ENCODE assay signal across 10 cellular contexts in the genomic region with DNA sequence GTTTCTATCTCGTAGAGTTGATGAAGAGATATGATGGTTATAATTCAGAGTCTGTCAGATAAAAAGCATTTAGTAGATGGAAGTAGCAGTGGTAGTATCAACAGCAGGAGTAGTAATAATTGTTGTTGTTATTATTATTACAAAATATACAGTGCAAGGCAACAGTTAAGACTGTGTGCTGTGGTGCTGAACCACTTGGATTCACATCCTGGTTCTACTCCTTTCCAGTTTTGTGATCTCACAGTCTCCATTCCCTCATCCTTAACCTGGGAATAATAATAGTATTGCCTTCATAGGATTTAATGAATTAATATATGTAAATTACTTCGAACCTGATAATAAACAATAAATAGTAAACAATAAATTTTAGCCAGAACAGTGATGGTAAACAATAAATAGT. TPM values are rescaled to one million over a fixed set of nuclear protein-coding genes. Genes with fewer than 3 reads are reported as not detected.
DNase-seq lines count a peak whose midpoint lies in the region; ATAC-seq and TF ChIP-seq lines count a peak whose summit lies in the region.
"Had no signal": no experiment of that assay in that cellular context is flagged by ENCODE, and none has a peak within 500 bp of the region (broad histone marks: within the 10 kb centered on the region; RNA-seq: fewer than 3 reads in every experiment).

No MANE protein-coding gene starts in this region.

- 86 to 100% methylated on average over 1 of the region's 2 CpGs for WGBS in mesodermal cell (ENCODE audit: insufficient coverage in 2 of 2), 2 experiments
- 73 to 74% methylated on average over 2 of the region's 2 CpGs for WGBS in upper lobe of left lung, 2 donors

- ATAC-seq in upper lobe of left lung (ENCODE audit: low FRiP score in 2 of 2) (peak in 1 of 2 donors; percentile 40), GM21723 (IDR thresholded peaks at IDR 0.05; ENCODE audit: unreplicated experiment) (no peak)

- H3K27me3 ChIP-seq in NT2/D1 (ENCODE audit: insufficient read depth, insufficient read length): no peaks in the 10 kb centered on the region
- H3K27me3 ChIP-seq in upper lobe of left lung: no peaks in the 10 kb centered on the region

- no peaks in the 10 kb centered on the region for H3K9me3 ChIP-seq in NT2/D1 (ENCODE audit: insufficient read depth, low read length)
- H3K9me3 ChIP-seq in mesodermal cell (ENCODE audit: control insufficient read depth, low read length): no peaks in the 10 kb centered on the region
- no peaks in the 10 kb centered on the region for H3K9me3 ChIP-seq in upper lobe of left lung

- peak overlapping the region; percentile 36 for H3K4me3 ChIP-seq in NT2/D1 (ENCODE audit: insufficient read length, low read depth)
- peak overlapping the region; percentile 59 for H3K4me3 ChIP-seq in coronary artery
- H3K4me3 ChIP-seq in mesodermal cell (ENCODE audit: extremely low read depth, insufficient read depth, low read length, poor library complexity, severe bottlenecking): peak overlapping the region; percentile 26
- H3K4me3 ChIP-seq in upper lobe of left lung: no peak overlapping the region

- TF ChIP-seq EP300 in upper lobe of left lung (IDR thresholded peaks at IDR 0.05): no peak

- TF ChIP-seq CTCF in coronary artery (IDR thresholded peaks at IDR 0.05) (no peak), upper lobe of left lung (IDR thresholded peaks at IDR 0.05) (no peak)

- no peaks in the 10 kb centered on the region for H3K4me1 ChIP-seq in NT2/D1 (ENCODE audit: insufficient read depth, insufficient read length)
- H3K4me1 ChIP-seq in mesodermal cell (ENCODE audit: control insufficient read depth, insufficient read depth, low read length, poor library complexity, severe bottlenecking): peaks cover 29% of the 10 kb centered on the region
- H3K4me1 ChIP-seq in upper lobe of left lung: peaks cover 9 to 20% (median 12%) of the 10 kb centered on the region in 4 donors

- DNase-seq in NT2/D1 (ENCODE audit: low read depth, low spot score) (no peak), coronary artery (ENCODE audit: low spot score) (no peak), upper lobe of left lung (no peak), head of caudate nucleus (no peak), dedifferentiated amniotic fluid mesenchymal stem cell (ENCODE audit: extremely low spot score) (no peak), KG1 (lab: John Stamatoyannopoulos, UW) (no peak)
- DNase-seq: midbrain, NCI-H1694 had no signal

- H3K9ac ChIP-seq in NT2/D1 (ENCODE audit: insufficient read length, low read depth): no peak overlapping the region

- H3K27ac ChIP-seq in coronary artery (peak overlapping the region; percentile 73 to 85), mesodermal cell (ENCODE audit: low read depth, low read length, severe bottlenecking) (peak overlapping the region; percentile 95), upper lobe of left lung (peak overlapping the region; percentile 64 to 77 (median 74))

- intact Hi-C loops in head of caudate nucleus (cut with DNase I): no loop called here

- H3K36me3 ChIP-seq in NT2/D1 (ENCODE audit: insufficient read depth, insufficient read length, low read length): no peaks in the 10 kb centered on the region
- no peaks in the 10 kb centered on the region for H3K36me3 ChIP-seq in mesodermal cell (ENCODE audit: control insufficient read depth, insufficient read depth, low read length)
- H3K36me3 ChIP-seq in upper lobe of left lung: no peaks in the 10 kb centered on the region

- no peak for TF ChIP-seq POLR2A in upper lobe of left lung (IDR thresholded peaks at IDR 0.05)

RNA-seq across cellular contexts. Expression of a gene that starts 37.1 kb away (rescaled TPM):
- 38.9 TPM for polyA plus RNA-seq in mesodermal cell (2013, experiment 1 of 2)
- polyA plus RNA-seq in mesodermal cell (2013, experiment 2 of 2): 36.0 TPM
- total RNA-seq in upper lobe of left lung: 10 to 100 TPM; 18.3 to 31.4 (median 25.5) TPM

Comparison
In these comparisons a context has a peak if more than half of its experiments do, and no peak if none do; other contexts are left out.
1. H3K4me3 ChIP-seq: peak in NT2/D1 (single experiment), coronary artery (single experiment) and mesodermal cell (single experiment); none in upper lobe of left lung (0 of 4).
2. Peak in every context shown above with its lines, with median percentiles within 50 percentile points of each other: H3K27ac ChIP-seq.